8 cellular contexts compared by ENCODE assay signal in the genomic region with DNA sequence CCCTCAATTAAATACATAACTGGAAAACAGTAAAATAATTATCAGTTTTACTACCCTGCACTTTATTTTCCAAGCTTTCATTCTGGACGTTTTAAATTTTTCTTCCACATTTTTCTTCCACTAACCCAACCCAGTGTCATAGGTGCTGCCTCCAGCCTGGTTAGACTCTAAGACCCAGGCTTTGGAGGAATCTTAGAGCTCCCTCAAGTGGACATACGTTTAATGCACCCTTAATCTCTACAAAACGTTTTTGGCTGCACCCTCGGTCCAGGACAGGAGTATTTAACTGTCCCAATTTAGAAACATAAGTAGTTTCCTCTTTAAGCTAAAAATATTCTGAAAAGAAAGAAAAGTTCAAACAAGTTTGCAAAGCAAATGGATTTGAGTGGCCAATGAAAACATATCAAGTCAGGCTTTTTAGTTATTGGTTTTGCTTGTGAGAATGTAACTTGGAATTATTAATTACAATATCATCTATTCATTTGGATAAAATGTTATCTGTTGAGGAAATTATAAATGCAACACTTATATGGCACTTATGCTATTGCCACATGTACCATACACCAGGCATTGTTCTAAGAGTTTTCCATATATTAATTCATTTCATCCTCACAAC. TPM values are rescaled to one million over a fixed set of nuclear protein-coding genes. Genes with fewer than 3 reads are reported as not detected.
A peak's percentile ranks its signal among the peaks of the same experiment; 100 is the strongest.
DNase-seq lines count a peak whose midpoint lies in the region; ATAC-seq and TF ChIP-seq lines count a peak whose summit lies in the region.

No MANE protein-coding gene starts in this region.

- H3K9me3 ChIP-seq in Peyer's patch, result no peaks in the 10 kb centered on the region

- TF ChIP-seq POLR2A in Peyer's patch (IDR thresholded peaks at IDR 0.05), result no peak

- no peak overlapping the region for H3K27ac ChIP-seq in Peyer's patch

- H3K4me1 Mint-ChIP-seq in neural crest cell, result peaks cover 62% of the 10 kb centered on the region

- ATAC-seq in GM21529 (IDR thresholded peaks at IDR 0.05; ENCODE audit: unreplicated experiment) (peak; percentile 92), esophagus mucosa (peak; percentile 69), HG03439 (IDR thresholded peaks at IDR 0.05; ENCODE audit: unreplicated experiment) (no peak)

- H3K4me1 ChIP-seq in Peyer's patch, result no peaks in the 10 kb centered on the region

- no peaks in the 10 kb centered on the region for H3K27me3 ChIP-seq in Peyer's patch

- peak in 4 of 6 experiments; percentile 33 to 73 (median 68) for TF ChIP-seq CTCF in Peyer's patch (IDR thresholded peaks at IDR 0.05)
- peak; percentile 87 for TF ChIP-seq CTCF in neural crest cell (conservative IDR thresholded peaks at IDR 0.05)

- H3K36me3 Mint-ChIP-seq in neural crest cell (ENCODE audit: low read depth), result peaks cover 24% of the 10 kb centered on the region

- peaks cover 4% of the 10 kb centered on the region for H3K9me3 Mint-ChIP-seq in neural crest cell

- H3K27me3 Mint-ChIP-seq in neural crest cell (ENCODE audit: low read depth), result no peaks in the 10 kb centered on the region

- peak; percentile 46 for DNase-seq in GDM1 (lab: John Stamatoyannopoulos, UW)
- peak; percentile 40 for DNase-seq in Jurkat, Clone E6-1 (ENCODE audit: low read depth, low spot score)
- no peak for DNase-seq in Peyer's patch
- DNase-seq in neural crest cell (ENCODE audit: low read depth, low spot score), result peak; percentile 28
- no peak for DNase-seq in UCSD-AML1 (lab: John Stamatoyannopoulos, UW; ENCODE audit: unreplicated experiment)

- H3K4me3 ChIP-seq in Jurkat, Clone E6-1 (ENCODE audit: low read length), result no peak overlapping the region
- H3K4me3 ChIP-seq in Peyer's patch, result no peak overlapping the region

- H3K4me3 Mint-ChIP-seq in neural crest cell, result no peak overlapping the region

- no peak overlapping the region for H3K27ac Mint-ChIP-seq in neural crest cell (ENCODE audit: unreplicated experiment)

- H3K36me3 ChIP-seq in Peyer's patch, result no peaks in the 10 kb centered on the region

RNA-seq across cellular contexts. Expression of gene CDH6, which starts 38.9 kb away (rescaled TPM):
- polyA plus RNA-seq in Jurkat, Clone E6-1 (2012; ENCODE audit: insufficient read depth, insufficient read length), result not detected
- 1 to 10 TPM in 2 of 4 donors, under 1 TPM in 2; 0.85 to 5.8 (median 1.1) TPM for total RNA-seq in Peyer's patch
- 0.60 TPM for total RNA-seq in esophagus mucosa
- 233 and 247 TPM in 2 replicates for total RNA-seq in neural crest cell

Comparison
In these comparisons a context has a peak if more than half of its experiments do, and no peak if none do; other contexts are left out.
1. DNase-seq: peak in GDM1 (single experiment), Jurkat, Clone E6-1 (single experiment) and neural crest cell (single experiment); none in Peyer's patch (0 of 3) and UCSD-AML1 (single experiment).
2. RNA of gene CDH6, which starts 38.9 kb away (total RNA-seq): 233 to 247 TPM in neural crest cell; 0.85 to 5.8 TPM in Peyer's patch and 0.60 TPM in esophagus mucosa (single experiment); every median in the first group is over 10 times any median in the second.